Comparison of ENCODE assay signal across 20 cellular contexts in the genomic region with DNA sequence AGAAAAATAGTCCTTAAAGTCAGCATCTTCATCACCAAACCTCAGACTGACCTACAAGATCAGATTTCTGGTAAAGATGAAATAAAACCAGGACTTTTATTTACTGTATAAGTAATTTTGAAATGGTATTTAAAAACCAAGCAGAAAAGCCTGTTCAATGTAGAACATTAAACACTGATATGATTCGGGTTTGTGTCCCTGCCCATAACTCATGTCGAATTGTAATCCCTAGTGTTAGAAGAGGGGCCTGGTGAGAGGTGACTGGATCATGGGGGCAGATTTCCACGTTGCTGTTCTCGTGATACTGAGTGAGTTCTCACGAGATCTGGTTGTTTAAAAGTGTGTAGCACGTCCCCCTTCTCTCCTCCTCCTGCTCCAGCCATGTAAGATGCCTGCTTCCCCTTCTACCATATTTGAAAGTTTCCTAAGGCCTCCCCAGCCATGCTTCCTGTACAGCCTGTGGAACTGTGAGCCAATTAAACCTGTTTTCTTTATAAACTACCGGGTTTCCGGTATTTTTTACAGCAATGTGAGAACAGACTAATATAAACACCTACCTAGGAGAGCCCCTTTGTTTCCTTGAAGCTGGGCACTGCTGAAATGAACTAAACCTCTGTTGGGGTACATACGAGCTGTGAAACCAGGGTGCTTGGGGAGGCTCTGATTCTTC.
DNase-seq lines count a peak whose midpoint lies in the region; ATAC-seq and TF ChIP-seq lines count a peak whose summit lies in the region.
"Had no signal": no experiment of that assay in that cellular context is flagged by ENCODE, and none has a peak within 500 bp of the region (broad histone marks: within the 10 kb centered on the region; RNA-seq: fewer than 3 reads in every experiment).

No MANE protein-coding gene starts in this region.

- TF ChIP-seq POLR2A in body of pancreas (IDR thresholded peaks at IDR 0.05): no peak

- no peaks in the 10 kb centered on the region for H3K36me3 ChIP-seq in body of pancreas (replicated peaks in 1 of 2; ENCODE audit: insufficient read depth in 1 of 2, low read depth in 2 of 2)

- intact Hi-C loops in body of pancreas (cut with DNase I): no loop called here

- H3K4me3 Mint-ChIP-seq in memory B cell: no peak overlapping the region
- H3K4me3 Mint-ChIP-seq: CD4-positive, alpha-beta T cell; IgD-negative memory B cell had no signal

- DNase-seq in activated naive CD4-positive, alpha-beta T cell treated with anti-CD3 and anti-CD28 coated beads, Interleukin-2, amount 50 U/mL, for 72 hours (ENCODE audit: low spot score in 2 of 2): no peak
- no peak for DNase-seq in activated naive CD4-positive, alpha-beta T cell treated with Interleukin-2 at 50 U/mL for 16 hours
- DNase-seq in dermis blood vessel endothelial cell (peak; percentile 55), memory B cell (ENCODE audit: low spot score in 2 of 2) (no peak), body of pancreas (no peak), cerebellar nuclear complex (lab: John Stamatoyannopoulos, UW) (no peak)
- DNase-seq in effector CD4-positive, alpha-beta T cell: no peak
- DNase-seq: 8988T; BE2C; CD4-positive, alpha-beta T cell; DMS53; NCI-H1092 treated with DMSO at 0.1 percent for 48 hours; NCI-H146; NCI-H2029 treated with DMSO at 0.1 percent for 48 hours; NCI-H2171; NCI-H526; PC-3; RPMI8226 had no signal

- ATAC-seq in activated naive CD4-positive, alpha-beta T cell treated with anti-CD3 and anti-CD28 coated beads, Interleukin-2, amount 50 U/mL, for 72 hours: no peak
- ATAC-seq in memory B cell (ENCODE audit: low read depth) (no peak), body of pancreas (no peak), GM19455 (IDR thresholded peaks at IDR 0.05; ENCODE audit: unreplicated experiment) (no peak)
- ATAC-seq: PC-3 had no signal

- H3K4me3 ChIP-seq in body of pancreas: no peak overlapping the region

- H3K4me1 Mint-ChIP-seq in memory B cell: peaks cover 16% of the 10 kb centered on the region

- TF ChIP-seq CTCF in body of pancreas (IDR thresholded peaks at IDR 0.05): no peak

- peak overlapping the region; percentile 9 to 90 for H3K27ac Mint-ChIP-seq in activated naive CD4-positive, alpha-beta T cell treated with anti-CD3 and anti-CD28 coated beads, Interleukin-2, amount 50 U/mL, for 72 hours
- peak overlapping the region; percentile 40 for H3K27ac Mint-ChIP-seq in memory B cell
- H3K27ac Mint-ChIP-seq: CD4-positive, alpha-beta T cell had no signal

- no peak overlapping the region for H3K27ac ChIP-seq in body of pancreas

- H3K9me3 ChIP-seq in body of pancreas: no peaks in the 10 kb centered on the region
- H3K9me3 ChIP-seq: BE2C had no signal

- H3K27me3 Mint-ChIP-seq in memory B cell: no peaks in the 10 kb centered on the region
- H3K27me3 Mint-ChIP-seq: CD4-positive, alpha-beta T cell; IgD-negative memory B cell had no signal

- H3K9me3 Mint-ChIP-seq in activated naive CD4-positive, alpha-beta T cell treated with anti-CD3 and anti-CD28 coated beads, Interleukin-2, amount 50 U/mL, for 72 hours: no peaks in the 10 kb centered on the region
- no peaks in the 10 kb centered on the region for H3K9me3 Mint-ChIP-seq in memory B cell
- H3K9me3 Mint-ChIP-seq: CD4-positive, alpha-beta T cell; IgD-negative memory B cell had no signal

- no peaks in the 10 kb centered on the region for H3K27me3 ChIP-seq in body of pancreas
- H3K27me3 ChIP-seq: BE2C had no signal

- 83 to 90% methylated on average over 9 of the region's 9 CpGs for WGBS in body of pancreas, 2 donors

- no peaks in the 10 kb centered on the region for H3K4me1 ChIP-seq in body of pancreas
- H3K4me1 ChIP-seq: BE2C had no signal

- peaks cover 0 to 6% of the 10 kb centered on the region in 2 donors for H3K36me3 Mint-ChIP-seq in activated naive CD4-positive, alpha-beta T cell treated with anti-CD3 and anti-CD28 coated beads, Interleukin-2, amount 50 U/mL, for 72 hours
- peaks cover 31% of the 10 kb centered on the region for H3K36me3 Mint-ChIP-seq in memory B cell
- H3K36me3 Mint-ChIP-seq: IgD-negative memory B cell had no signal
